Comparison of ENCODE assay signal across 25 cellular contexts in the genomic region with DNA sequence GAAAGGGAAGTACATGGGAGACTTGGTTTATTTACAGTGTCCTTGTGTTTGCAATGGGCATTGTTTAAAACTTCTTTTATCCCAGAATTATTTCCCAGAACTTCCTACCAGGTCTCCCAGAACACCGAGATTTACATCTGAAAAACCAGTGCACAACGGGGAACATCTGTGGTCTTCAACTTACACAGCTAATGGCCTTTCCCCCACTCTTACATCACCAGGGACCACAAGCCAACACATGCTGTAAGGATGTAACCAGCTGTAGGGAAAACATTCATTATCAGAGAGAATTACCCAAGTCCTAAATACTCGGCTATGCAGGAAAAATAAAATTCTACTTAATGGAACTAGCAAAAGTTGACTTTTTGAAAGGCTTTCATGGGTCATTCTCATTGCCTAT.
DNase-seq lines count a peak whose midpoint lies in the region; ATAC-seq and TF ChIP-seq lines count a peak whose summit lies in the region.
"Had no signal": no experiment of that assay in that cellular context is flagged by ENCODE, and none has a peak within 500 bp of the region (broad histone marks: within the 10 kb centered on the region; RNA-seq: fewer than 3 reads in every experiment).

No MANE protein-coding gene starts in this region.

- H3K27me3 ChIP-seq in adipocyte (replicated peaks; ENCODE audit: control insufficient read depth, insufficient read depth, low read length), result no peaks in the 10 kb centered on the region
- no peaks in the 10 kb centered on the region for H3K27me3 ChIP-seq in left lung
- H3K27me3 ChIP-seq: cardiac muscle cell, esophagus squamous epithelium, stomach had no signal

- TF ChIP-seq CTCF in fibroblast of mammary gland (conservative IDR thresholded peaks at IDR 0.05; ENCODE audit: control insufficient read depth, insufficient read depth, low read depth, low read length) (no peak), left lung (IDR thresholded peaks at IDR 0.05) (no peak)

- H3K9me3 ChIP-seq in adipocyte (ENCODE audit: control insufficient read depth, low read length) (no peaks in the 10 kb centered on the region), left lung (peaks cover 0 to under 1% of the 10 kb centered on the region in 2 donors)
- H3K9me3 ChIP-seq: esophagus squamous epithelium, stomach had no signal

- H3K4me3 ChIP-seq in adipocyte (ENCODE audit: low read length), result no peak overlapping the region
- no peak overlapping the region for H3K4me3 ChIP-seq in fibroblast of mammary gland (ENCODE audit: control insufficient read depth, low read depth, low read length)
- no peak overlapping the region for H3K4me3 ChIP-seq in left lung
- H3K4me3 ChIP-seq: cardiac muscle cell, esophagus squamous epithelium, stomach had no signal

- peaks cover 36% of the 10 kb centered on the region for H3K4me1 ChIP-seq in adipocyte (ENCODE audit: control insufficient read depth, insufficient read depth, low read length)
- H3K4me1 ChIP-seq in left lung, result no peaks in the 10 kb centered on the region

- H3K27ac ChIP-seq in left lung, result no peak overlapping the region
- H3K27ac ChIP-seq: C4-2B, cardiac muscle cell, esophagus squamous epithelium, RWPE1, stomach had no signal

- peak overlapping the region; percentile 49 for H3K9ac ChIP-seq in adipocyte (ENCODE audit: low read length)

- intact Hi-C loops in left lung (cut with DNase I), result no loop called here

- H3K36me3 ChIP-seq in adipocyte (ENCODE audit: control insufficient read depth, insufficient read depth, low read length, severe bottlenecking) (no peaks in the 10 kb centered on the region), left lung (no peaks in the 10 kb centered on the region)
- H3K36me3 ChIP-seq: cardiac muscle cell, esophagus squamous epithelium, stomach had no signal

- peak; percentile 21 for ATAC-seq in left lung
- ATAC-seq in GM21786 (IDR thresholded peaks at IDR 0.05; ENCODE audit: unreplicated experiment), result no peak
- ATAC-seq in GM18867 (IDR thresholded peaks at IDR 0.05; ENCODE audit: unreplicated experiment), result no peak
- no peak for ATAC-seq in HG03378 (IDR thresholded peaks at IDR 0.05; ENCODE audit: unreplicated experiment)
- ATAC-seq: activated CD4-positive, alpha-beta T cell treated with anti-CD3 and anti-CD28 coated beads for 36 hours; activated CD8-positive, alpha-beta memory T cell treated with anti-CD3 and anti-CD28 coated beads, Interleukin-2, amount 10 ng/mL, durations not matched to agents 7 days and 5 days had no signal

- DNase-seq in Daoy (ENCODE audit: low read depth) (peak; percentile 58), adipocyte (ENCODE audit: low read depth) (no peak), fibroblast of mammary gland (ENCODE audit: low read depth) (peak; percentile 88), left lung (no peak), H4 (ENCODE audit: low spot score) (no peak)
- DNase-seq: activated CD4-positive, alpha-beta T cell treated with anti-CD3 and anti-CD28 coated beads for 36 hours; activated CD8-positive, alpha-beta memory T cell treated with anti-CD3 and anti-CD28 coated beads, Interleukin-2, amount 10 ng/mL, durations not matched to agents 7 days and 5 days; activated naive CD8-positive, alpha-beta T cell treated with anti-CD3 and anti-CD28 coated beads for 36 hours; DMS153; effector CD4-positive, alpha-beta T cell; esophagus squamous epithelium; hippocampal formation; Karpas-422; kidney glomerular epithelial cell; NCI-H1092 treated with DMSO at 0.1 percent for 48 hours; posterior cingulate gyrus; small intestine; stimulated activated CD4-positive, alpha-beta T cell treated with anti-CD3 and anti-CD28 coated beads, Interleukin-4, amount 100 ng/mL, for 1 hour; stomach had no signal

Comparison
In these comparisons a context has a peak if more than half of its experiments do, and no peak if none do; other contexts are left out.
1. DNase-seq: peak in Daoy (single experiment) and fibroblast of mammary gland (single experiment); none in adipocyte (single experiment), left lung (0 of 2) and H4 (single experiment).